ENCODE assay signal across 1 cellular context in the genomic region with DNA sequence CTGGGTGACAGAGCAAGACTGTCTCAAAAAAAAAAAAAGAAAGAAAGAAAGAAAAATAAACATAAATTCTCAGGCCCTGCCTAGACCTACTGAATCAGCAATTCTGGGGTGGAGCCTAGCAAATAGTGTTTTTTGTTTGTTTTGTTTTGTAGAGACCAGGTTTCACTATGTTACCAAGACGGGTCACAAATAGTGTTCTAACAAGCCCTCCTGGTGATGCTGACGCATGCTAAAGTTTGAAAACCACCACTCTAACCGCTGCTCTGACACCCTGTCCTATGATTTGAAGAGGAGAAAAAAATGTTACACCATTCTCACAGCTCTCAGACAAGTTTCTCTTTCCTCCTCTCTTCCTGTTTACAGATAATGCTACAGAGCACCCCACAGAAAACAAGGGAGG.
TF ChIP-seq lines count a peak whose summit lies in the region.

No MANE protein-coding gene starts in this region.

TF ChIP-seq in GM23338, 12 proteins besides CTCF, POLR2A, EP300 and RAD21 (continued from another document):
- TF ChIP-seq, protein P1, sequence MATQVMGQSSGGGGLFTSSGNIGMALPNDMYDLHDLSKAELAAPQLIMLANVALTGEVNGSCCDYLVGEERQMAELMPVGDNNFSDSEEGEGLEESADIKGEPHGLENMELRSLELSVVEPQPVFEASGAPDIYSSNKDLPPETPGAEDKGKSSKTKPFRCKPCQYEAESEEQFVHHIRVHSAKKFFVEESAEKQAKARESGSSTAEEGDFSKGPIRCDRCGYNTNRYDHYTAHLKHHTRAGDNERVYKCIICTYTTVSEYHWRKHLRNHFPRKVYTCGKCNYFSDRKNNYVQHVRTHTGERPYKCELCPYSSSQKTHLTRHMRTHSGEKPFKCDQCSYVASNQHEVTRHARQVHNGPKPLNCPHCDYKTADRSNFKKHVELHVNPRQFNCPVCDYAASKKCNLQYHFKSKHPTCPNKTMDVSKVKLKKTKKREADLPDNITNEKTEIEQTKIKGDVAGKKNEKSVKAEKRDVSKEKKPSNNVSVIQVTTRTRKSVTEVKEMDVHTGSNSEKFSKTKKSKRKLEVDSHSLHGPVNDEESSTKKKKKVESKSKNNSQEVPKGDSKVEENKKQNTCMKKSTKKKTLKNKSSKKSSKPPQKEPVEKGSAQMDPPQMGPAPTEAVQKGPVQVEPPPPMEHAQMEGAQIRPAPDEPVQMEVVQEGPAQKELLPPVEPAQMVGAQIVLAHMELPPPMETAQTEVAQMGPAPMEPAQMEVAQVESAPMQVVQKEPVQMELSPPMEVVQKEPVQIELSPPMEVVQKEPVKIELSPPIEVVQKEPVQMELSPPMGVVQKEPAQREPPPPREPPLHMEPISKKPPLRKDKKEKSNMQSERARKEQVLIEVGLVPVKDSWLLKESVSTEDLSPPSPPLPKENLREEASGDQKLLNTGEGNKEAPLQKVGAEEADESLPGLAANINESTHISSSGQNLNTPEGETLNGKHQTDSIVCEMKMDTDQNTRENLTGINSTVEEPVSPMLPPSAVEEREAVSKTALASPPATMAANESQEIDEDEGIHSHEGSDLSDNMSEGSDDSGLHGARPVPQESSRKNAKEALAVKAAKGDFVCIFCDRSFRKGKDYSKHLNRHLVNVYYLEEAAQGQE (IDR thresholded peaks at IDR 0.05; ENCODE audit: unreplicated experiment) = no peak
- TF ChIP-seq EZH2 (IDR thresholded peaks at IDR 0.05; ENCODE audit: low read depth, unreplicated experiment) (no peak), POLR2AphosphoS5 (IDR thresholded peaks at IDR 0.05; ENCODE audit: low read depth) (no peak)
TF ChIP-seq in GM23338: peak in this region for 0.
